Comparison of ENCODE assay signal across 12 cellular contexts in genomic region chr21:33026878-33027400, GRCh38. TPM values are rescaled to one million over a fixed set of nuclear protein-coding genes. Genes with fewer than 3 reads are reported as not detected.
A peak's percentile ranks its signal among the peaks of the same experiment; 100 is the strongest.
DNase-seq lines count a peak whose midpoint lies in the region; ATAC-seq, FAIRE-seq and TF ChIP-seq lines count a peak whose summit lies in the region.
"Had no signal": no experiment of that assay in that cellular context is flagged by ENCODE, and none has a peak within 500 bp of the region (broad histone marks: within the 10 kb centered on the region; RNA-seq: fewer than 3 reads in every experiment).

No MANE protein-coding gene starts in this region.

- H3K27me3 Mint-ChIP-seq in neural crest cell (ENCODE audit: low read depth), result peaks cover 94% of the 10 kb centered on the region

- intact Hi-C loops in kidney (cut with DNase I), result no loop called here

- H3K4me1 ChIP-seq in HUES48 (ENCODE audit: control insufficient read depth, insufficient read depth, low read length), result peaks cover 38% of the 10 kb centered on the region
- peaks cover 0 to 12% of the 10 kb centered on the region in 2 donors for H3K4me1 ChIP-seq in kidney (ENCODE audit: control insufficient read depth in 1 of 2, insufficient read depth in 1 of 2, low read depth in 1 of 2, low read length in 2 of 2)

- DNase-seq in COLO668 (lab: John Stamatoyannopoulos, UW; ENCODE audit: unreplicated experiment) (peak; percentile 46), neural crest cell (ENCODE audit: low read depth, low spot score) (no peak), AG08395 (ENCODE audit: low spot score) (no peak), NAMALWA (ENCODE audit: low spot score) (no peak), kidney (no peak)
- DNase-seq: activated gamma-delta T cell, NCI-H1694 treated with DMSO at 0.1 percent for 48 hours, stomach had no signal

- H3K36me3 Mint-ChIP-seq in neural crest cell (ENCODE audit: low read depth), result peaks cover 2% of the 10 kb centered on the region

- H3K27ac ChIP-seq in HUES48 (ENCODE audit: low read depth, low read length), result no peak overlapping the region
- H3K27ac ChIP-seq in cingulate gyrus (ENCODE audit: low read depth, low read length), result peak overlapping the region; percentile 47
- H3K27ac ChIP-seq in kidney (ENCODE audit: low read depth in 2 of 2, low read length in 2 of 2), result no peak overlapping the region
- H3K27ac ChIP-seq: stomach had no signal

- H3K27me3 ChIP-seq in HUES48 (ENCODE audit: control insufficient read depth, insufficient read depth, low read length), result peaks cover 99% of the 10 kb centered on the region

- H3K4me1 Mint-ChIP-seq in neural crest cell, result peaks cover 34% of the 10 kb centered on the region

- H3K9me3 Mint-ChIP-seq in neural crest cell, result no peaks in the 10 kb centered on the region

- no peak for FAIRE-seq in kidney (lab: Jason Lieb, UNC)

- no peak overlapping the region for H3K27ac Mint-ChIP-seq in neural crest cell (ENCODE audit: unreplicated experiment)

- H3K9ac ChIP-seq in HUES48 (ENCODE audit: low read depth, low read length) (no peak overlapping the region), kidney (ENCODE audit: low read length in 2 of 2) (no peak overlapping the region)

- no peak for ATAC-seq in HG02798 (IDR thresholded peaks at IDR 0.05; ENCODE audit: poor library complexity, unreplicated experiment)
- ATAC-seq: Panc1 had no signal

- peak overlapping the region; percentile 87 for H3K4me3 Mint-ChIP-seq in neural crest cell

- H3K9me3 ChIP-seq in HUES48 (ENCODE audit: control insufficient read depth, insufficient read depth, low read length), result no peaks in the 10 kb centered on the region
- no peaks in the 10 kb centered on the region for H3K9me3 ChIP-seq in kidney (ENCODE audit: control insufficient read depth in 1 of 2, low read length in 2 of 2)
- H3K9me3 ChIP-seq: stomach had no signal

- TF ChIP-seq CTCF in neural crest cell (conservative IDR thresholded peaks at IDR 0.05), result no peak
- no peak for TF ChIP-seq CTCF in kidney (IDR thresholded peaks at IDR 0.05; ENCODE audit: borderline replicate concordance, extremely low read depth, insufficient read depth)

- H3K4me3 ChIP-seq in HUES48 (ENCODE audit: low read depth, low read length), result peak overlapping the region; percentile 3; the same call in 1 of the 2 replicates
- no peak overlapping the region for H3K4me3 ChIP-seq in kidney (ENCODE audit: low read length in 2 of 2)

- no peaks in the 10 kb centered on the region for H3K36me3 ChIP-seq in HUES48 (ENCODE audit: control insufficient read depth, insufficient read depth, low read length)
- no peaks in the 10 kb centered on the region for H3K36me3 ChIP-seq in kidney (ENCODE audit: control insufficient read depth in 1 of 2, insufficient read depth in 2 of 2, low read length in 2 of 2)
- H3K36me3 ChIP-seq: stomach had no signal

RNA-seq across cellular contexts. Expression of gene OLIG2, which starts 1.2 kb away (rescaled TPM):
- 5.4 TPM in 2 replicates for total RNA-seq in neural crest cell
- not detected for total RNA-seq in kidney
- polyA plus RNA-seq in kidney (ENCODE audit: insufficient read depth, low read depth, low replicate concordance), result not detected
- total RNA-seq: stomach had no signal
- polyA plus RNA-seq: stomach had no signal

RNA-seq across cellular contexts. Expression of gene OLIG1, which starts 43.0 kb away (rescaled TPM):
- total RNA-seq in neural crest cell, result 5.4 and 8.4 TPM in 2 replicates
- 1.5 TPM for total RNA-seq in kidney
- polyA plus RNA-seq in kidney (ENCODE audit: insufficient read depth, low read depth, low replicate concordance), result 18.2 TPM
- total RNA-seq: stomach had no signal
- polyA plus RNA-seq: stomach had no signal
